In genomic region chr17:9389116-9389515, GRCh38 we compare ENCODE assay signal across 8 cellular contexts.
DNase-seq lines count a peak whose midpoint lies in the region; ATAC-seq, FAIRE-seq and TF ChIP-seq lines count a peak whose summit lies in the region.

No MANE protein-coding gene starts in this region.

- H3K4me1 ChIP-seq in Caco-2: no peaks in the 10 kb centered on the region

- CTCF ChIA-PET in Caco-2 (lab: Charles Lee): no interaction called here

- H3K9me3 Mint-ChIP-seq in Caco-2 (ENCODE audit: unreplicated experiment): peaks cover 10% of the 10 kb centered on the region

- TF ChIP-seq CTCF in fibroblast of mammary gland (conservative IDR thresholded peaks at IDR 0.05; ENCODE audit: control insufficient read depth, insufficient read depth, low read depth, low read length) (no peak), Caco-2 (IDR thresholded peaks at IDR 0.05; ENCODE audit: insufficient read depth in 1 of 2, low read depth in 1 of 2, low read length in 1 of 2, severe bottlenecking in 1 of 2, unreplicated experiment in 1 of 2) (no peak)

- H3K27ac Mint-ChIP-seq in Caco-2 (ENCODE audit: unreplicated experiment): no peak overlapping the region

- no peaks in the 10 kb centered on the region for H3K36me3 Mint-ChIP-seq in Caco-2 (ENCODE audit: insufficient read depth, unreplicated experiment)

- no peaks in the 10 kb centered on the region for H3K27me3 Mint-ChIP-seq in Caco-2 (ENCODE audit: insufficient read depth, unreplicated experiment)

- no peaks in the 10 kb centered on the region for H3K36me3 ChIP-seq in Caco-2 (ENCODE audit: control insufficient read depth, insufficient read depth, low read length)

- H3K27me3 ChIP-seq in Caco-2 (replicated peaks; ENCODE audit: control insufficient read depth, insufficient read depth, low read length): no peaks in the 10 kb centered on the region

- H3K4me1 Mint-ChIP-seq in Caco-2 (ENCODE audit: low read depth, unreplicated experiment): no peaks in the 10 kb centered on the region

- POLR2A ChIA-PET in Caco-2 (lab: Charles Lee): no interaction called here

- BruUV-seq in Caco-2 (replicated peaks; lab: Mats Ljungman, UMichigan): no TSS peak

- no peak overlapping the region for H3K4me3 Mint-ChIP-seq in Caco-2 (ENCODE audit: unreplicated experiment)

- FAIRE-seq in HTR-8/SVneo (lab: Jason Lieb, UNC): no peak

- H3K4me3 ChIP-seq in fibroblast of mammary gland (ENCODE audit: control insufficient read depth, low read depth, low read length) (no peak overlapping the region), Caco-2 (ENCODE audit: low read depth, low read length) (no peak overlapping the region)

- intact Hi-C loops in Caco-2 (cut with micrococcal nuclease; ENCODE audit: unreplicated experiment): no loop called here

- peak; percentile 71 for ATAC-seq in GM19467 (IDR thresholded peaks at IDR 0.05; ENCODE audit: unreplicated experiment)

- H3K9me3 ChIP-seq in Caco-2: no peaks in the 10 kb centered on the region

- DNase-seq in COLO829 (ENCODE audit: low spot score) (peak; percentile 6), HTR-8/SVneo (ENCODE audit: insufficient read length, low spot score) (peak; percentile 66), fibroblast of mammary gland (ENCODE audit: low read depth) (peak; percentile 92), Caco-2 (no peak), Ammon's horn (ENCODE audit: low spot score) (no peak), germinal center (ENCODE audit: low spot score) (no peak), DMS79 (lab: John Stamatoyannopoulos, UW) (no peak)

Comparison
In these comparisons a context has a peak if more than half of its experiments do, and no peak if none do; other contexts are left out.
1. DNase-seq: peak in COLO829 (single experiment), HTR-8/SVneo (single experiment) and fibroblast of mammary gland (single experiment); none in Caco-2 (0 of 2), Ammon's horn (single experiment), germinal center (single experiment) and DMS79 (single experiment).